ENCODE assay signal across 1 cellular context in genomic region chr9:129175825-129176633, GRCh38.
TF ChIP-seq lines count a peak whose summit lies in the region.

No MANE protein-coding gene starts in this region.

TF ChIP-seq in HepG2, 621 proteins besides CTCF, POLR2A, EP300 and RAD21 (continued from another document and continues in another):
- TF ChIP-seq E2F1 (CRISPR knock-in tag; IDR thresholded peaks at IDR 0.05) (no peak), TEAD2 (CRISPR knock-in tag; IDR thresholded peaks at IDR 0.05) (no peak), ARID4A (CRISPR knock-in tag; IDR thresholded peaks at IDR 0.05; ENCODE audit: borderline replicate concordance) (peak; percentile 48; the same call in 1 of the 2 replicates), HMGXB4 (CRISPR knock-in tag; IDR thresholded peaks at IDR 0.05; ENCODE audit: borderline replicate concordance in 1 of 2, low read depth in 1 of 2) (peak in 1 of 2 experiments; percentile 57; a peak in 2 of 4 replicates), HDAC6 (IDR thresholded peaks at IDR 0.05; ENCODE audit: low read depth, low read length) (no peak), ZNF781 (CRISPR knock-in tag; IDR thresholded peaks at IDR 0.05; ENCODE audit: borderline replicate concordance, not compliant biosample characterization) (no peak), NR2F2 (IDR thresholded peaks at IDR 0.05; ENCODE audit: borderline replicate concordance, low read depth) (no peak), EHMT2 (IDR thresholded peaks at IDR 0.05; ENCODE audit: borderline replicate concordance, low read depth, low read length) (no peak), ZNF644 (CRISPR knock-in tag; IDR thresholded peaks at IDR 0.05; ENCODE audit: low read depth) (peak; percentile 50; the same call in 1 of the 2 replicates), ERF (CRISPR knock-in tag; IDR thresholded peaks at IDR 0.05) (peak; percentile 25; the same call in 1 of the 2 replicates), RXRA (CRISPR knock-in tag; IDR thresholded peaks at IDR 0.05) (peak; percentile 53; the same call in 1 of the 2 replicates), POLR2AphosphoS2 (IDR thresholded peaks at IDR 0.05; ENCODE audit: low read depth, low read length) (no peak), ELF4 (CRISPR knock-in tag; IDR thresholded peaks at IDR 0.05; ENCODE audit: borderline replicate concordance) (peak; percentile 48; the same call in 1 of the 2 replicates), ZNF710 (CRISPR knock-in tag; IDR thresholded peaks at IDR 0.05; ENCODE audit: borderline replicate concordance) (peak; percentile 52; the same call in 1 of the 2 replicates), NFIC (IDR thresholded peaks at IDR 0.05; ENCODE audit: low read length) (no peak), ZMYM3 (CRISPR knock-in tag; IDR thresholded peaks at IDR 0.05) (0 out of 2 replicates have a peak, but pooled peaks have one; percentile 26), NR2C2 (CRISPR knock-in tag; IDR thresholded peaks at IDR 0.05; ENCODE audit: borderline replicate concordance) (peak; percentile 61; the same call in 1 of the 2 replicates), MAX (IDR thresholded peaks at IDR 0.05) (peak; percentile 45), MAZ (IDR thresholded peaks at IDR 0.05; ENCODE audit: borderline replicate concordance, low read depth, low read length) (peak; percentile 66; the same call in 1 of the 2 replicates), MAZ (CRISPR knock-in tag; IDR thresholded peaks at IDR 0.05; ENCODE audit: low read depth) (peak; percentile 47), TFDP1 (CRISPR knock-in tag; IDR thresholded peaks at IDR 0.05; ENCODE audit: borderline replicate concordance) (no peak), CBX1 (IDR thresholded peaks at IDR 0.05; ENCODE audit: low read depth) (peak; percentile 19), FOXA3 (CRISPR knock-in tag; IDR thresholded peaks at IDR 0.05) (peak; percentile 38; the same call in 1 of the 2 replicates), NR2F6 (IDR thresholded peaks at IDR 0.05) (peak; percentile 44; the same call in 1 of the 2 replicates), NR2F6 (CRISPR knock-in tag; IDR thresholded peaks at IDR 0.05) (peak; percentile 23; the same call in 1 of the 2 replicates), GTF2F1 (IDR thresholded peaks at IDR 0.05; ENCODE audit: low read length) (no peak), ZNF331 (CRISPR knock-in tag; IDR thresholded peaks at IDR 0.05) (peak; percentile 48; the same call in 1 of the 2 replicates), SP4 (CRISPR knock-in tag; IDR thresholded peaks at IDR 0.05) (peak; percentile 22; the same call in 1 of the 2 replicates), ZMYM4 (CRISPR knock-in tag; IDR thresholded peaks at IDR 0.05) (no peak), HES4 (CRISPR knock-in tag; IDR thresholded peaks at IDR 0.05; ENCODE audit: borderline replicate concordance) (peak; percentile 61; the same call in 1 of the 2 replicates), ETV5 (CRISPR knock-in tag; IDR thresholded peaks at IDR 0.05; ENCODE audit: borderline replicate concordance) (peak; percentile 54; the same call in 1 of the 2 replicates), ETS1 (CRISPR knock-in tag; IDR thresholded peaks at IDR 0.05) (0 out of 2 replicates have a peak, but pooled peaks have one; percentile 43), NCOA5 (CRISPR knock-in tag; IDR thresholded peaks at IDR 0.05) (no peak), ZNF282 (IDR thresholded peaks at IDR 0.05; ENCODE audit: partially characterized antibody) (no peak), CREM (IDR thresholded peaks at IDR 0.05) (peak; percentile 71; the same call in 1 of the 2 replicates), CREM (CRISPR knock-in tag; IDR thresholded peaks at IDR 0.05) (no peak), ZNF12 (CRISPR knock-in tag; IDR thresholded peaks at IDR 0.05) (no peak), GMEB1 (CRISPR knock-in tag; IDR thresholded peaks at IDR 0.05; ENCODE audit: borderline replicate concordance) (peak; percentile 61; the same call in 1 of the 2 replicates), PAWR (CRISPR knock-in tag; IDR thresholded peaks at IDR 0.05; ENCODE audit: borderline replicate concordance) (no peak), GABPA (IDR thresholded peaks at IDR 0.05; ENCODE audit: low read depth, low read length) (no peak), GABPA (CRISPR knock-in tag; IDR thresholded peaks at IDR 0.05; ENCODE audit: low read depth) (peak; percentile 85), SUZ12 (IDR thresholded peaks at IDR 0.05; ENCODE audit: low read depth, low read length) (peak; percentile 44), BCL6 (CRISPR knock-in tag; IDR thresholded peaks at IDR 0.05) (peak; percentile 62), ZNF18 (CRISPR knock-in tag; IDR thresholded peaks at IDR 0.05; ENCODE audit: insufficient replicate concordance) (peak; percentile 61), CENPBD1 (CRISPR knock-in tag; IDR thresholded peaks at IDR 0.05; ENCODE audit: borderline replicate concordance, low read depth) (no peak), CBFB (CRISPR knock-in tag; IDR thresholded peaks at IDR 0.05) (peak; percentile 31; the same call in 1 of the 2 replicates), TEF (CRISPR knock-in tag; IDR thresholded peaks at IDR 0.05) (peak; percentile 43; the same call in 1 of the 2 replicates), PAX8 (CRISPR knock-in tag; IDR thresholded peaks at IDR 0.05; ENCODE audit: borderline replicate concordance) (no peak), KDM2A (CRISPR knock-in tag; IDR thresholded peaks at IDR 0.05; ENCODE audit: borderline replicate concordance, low read depth) (peak; percentile 17), SRSF4 (IDR thresholded peaks at IDR 0.05; ENCODE audit: low read depth, low read length, poor library complexity, severe bottlenecking) (no peak)
